Comparison of ENCODE assay signal across 9 cellular contexts in the genomic region with DNA sequence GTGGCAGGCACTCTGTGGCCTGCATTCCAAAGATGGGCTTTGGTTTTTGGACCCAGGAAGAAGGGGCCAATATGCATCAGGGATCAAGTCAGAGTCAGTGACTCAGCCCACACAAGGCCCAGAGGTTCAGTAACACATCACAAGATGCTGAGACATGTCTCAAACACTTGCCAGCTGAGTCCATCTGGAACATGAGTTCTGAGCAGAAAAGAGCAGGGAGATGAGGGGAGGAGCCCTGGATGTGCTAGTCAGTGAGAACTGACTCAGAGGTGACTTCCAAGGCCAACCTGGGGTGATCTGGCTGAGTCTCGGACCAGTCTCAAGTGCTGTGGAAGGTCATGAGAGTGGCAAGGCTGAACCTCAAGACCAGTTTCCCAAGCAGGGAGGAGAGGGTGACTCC.
DNase-seq lines count a peak whose midpoint lies in the region; ATAC-seq and TF ChIP-seq lines count a peak whose summit lies in the region.
"Had no signal": no experiment of that assay in that cellular context is flagged by ENCODE, and none has a peak within 500 bp of the region (broad histone marks: within the 10 kb centered on the region; RNA-seq: fewer than 3 reads in every experiment).

No MANE protein-coding gene starts in this region.

- no peak for TF ChIP-seq POLR2A in Peyer's patch (IDR thresholded peaks at IDR 0.05)

- H3K4me3 Mint-ChIP-seq in activated T-cell treated with anti-CD3 and anti-CD28 coated beads, Interleukin-2, amount 50 U/mL, for 4 hours: no peak overlapping the region

- H3K27me3 ChIP-seq in Peyer's patch (no peaks in the 10 kb centered on the region), fibroblast of lung (ENCODE audit: control insufficient read depth, insufficient read depth, low read length) (no peaks in the 10 kb centered on the region)

- no peaks in the 10 kb centered on the region for H3K36me3 ChIP-seq in Peyer's patch
- no peaks in the 10 kb centered on the region for H3K36me3 ChIP-seq in fibroblast of lung (ENCODE audit: control insufficient read depth, insufficient read depth, low read length)

- peak overlapping the region; percentile 37 for H3K9ac ChIP-seq in fibroblast of lung (ENCODE audit: insufficient read depth, low read length)

- no peak overlapping the region for H3K4me2 ChIP-seq in fibroblast of lung (ENCODE audit: extremely low read depth, insufficient read depth, low read length)

- DNase-seq in AG10803 (ENCODE audit: low read depth): peak; percentile 99
- DNase-seq in Peyer's patch: peak in 1 of 3 donors; percentile 75
- peak; percentile 97 to 100 for DNase-seq in fibroblast of lung (ENCODE audit: low read depth in 2 of 2)
- DNase-seq in pons (ENCODE audit: low spot score): peak; percentile 4
- DNase-seq in COR-L47 (lab: John Stamatoyannopoulos, UW): no peak
- no peak for DNase-seq in activated T-cell treated with anti-CD3 and anti-CD28 coated beads, Interleukin-2, amount 50 U/mL, for 48 hours
- no peak for DNase-seq in activated T-cell treated with anti-CD3 and anti-CD28 coated beads, Interleukin-2, amount 50 U/mL, for 4 hours
- DNase-seq in head of caudate nucleus: no peak
- DNase-seq: activated effector memory CD4-positive, alpha-beta T cell treated with Interleukin-2 at 50 U/mL for 16 hours had no signal

- no peak for TF ChIP-seq CTCF in AG10803 (conservative IDR thresholded peaks at IDR 0.05; ENCODE audit: low read length)
- no peak for TF ChIP-seq CTCF in Peyer's patch (IDR thresholded peaks at IDR 0.05)
- TF ChIP-seq CTCF in fibroblast of lung (conservative IDR thresholded peaks at IDR 0.05 in 1 of 2, IDR thresholded peaks at IDR 0.05 in 1 of 2; ENCODE audit: low read depth in 1 of 2, low read length in 2 of 2): no peak

- H3K4me1 ChIP-seq in Peyer's patch: no peaks in the 10 kb centered on the region
- peaks cover 12% of the 10 kb centered on the region for H3K4me1 ChIP-seq in fibroblast of lung (ENCODE audit: control insufficient read depth, extremely low read depth, insufficient read depth, low read length)

- no peak for ATAC-seq in activated T-cell treated with anti-CD3 and anti-CD28 coated beads, Interleukin-2, amount 50 U/mL, for 4 hours

- H2AFZ ChIP-seq in fibroblast of lung (ENCODE audit: low read length): no peak overlapping the region

- no peaks in the 10 kb centered on the region for H3K79me2 ChIP-seq in fibroblast of lung (ENCODE audit: control insufficient read depth, insufficient read depth, low read length)

- H3K9me3 ChIP-seq in Peyer's patch (no peaks in the 10 kb centered on the region), fibroblast of lung (ENCODE audit: control insufficient read depth, insufficient read depth, low read depth, low read length) (no peaks in the 10 kb centered on the region)

- H3K4me1 Mint-ChIP-seq in activated T-cell treated with anti-CD3 and anti-CD28 coated beads, Interleukin-2, amount 50 U/mL, for 4 hours (ENCODE audit: low read depth): peaks cover 19% of the 10 kb centered on the region

- intact Hi-C loops in head of caudate nucleus (cut with DNase I): no loop called here

- H3K9me3 Mint-ChIP-seq in activated T-cell treated with anti-CD3 and anti-CD28 coated beads, Interleukin-2, amount 50 U/mL, for 4 hours: no peaks in the 10 kb centered on the region

- H3K27ac ChIP-seq in Peyer's patch (peak overlapping the region; percentile 3 to 73 (median 61)), fibroblast of lung (ENCODE audit: insufficient read depth, low read length) (peak overlapping the region; percentile 79)

- H4K20me1 ChIP-seq in fibroblast of lung (ENCODE audit: control insufficient read depth, extremely low read depth, insufficient read depth, low read length): no peaks in the 10 kb centered on the region

- H3K27me3 Mint-ChIP-seq in activated T-cell treated with anti-CD3 and anti-CD28 coated beads, Interleukin-2, amount 50 U/mL, for 4 hours (ENCODE audit: low read depth): no peaks in the 10 kb centered on the region

- no peaks in the 10 kb centered on the region for H3K36me3 Mint-ChIP-seq in activated T-cell treated with anti-CD3 and anti-CD28 coated beads, Interleukin-2, amount 50 U/mL, for 4 hours (ENCODE audit: insufficient read depth)

- H3K4me3 ChIP-seq in AG10803 (ENCODE audit: low read length): no peak overlapping the region
- no peak overlapping the region for H3K4me3 ChIP-seq in Peyer's patch
- H3K4me3 ChIP-seq in fibroblast of lung (replicated peaks in 1 of 4; ENCODE audit: control extremely low read depth in 1 of 4, insufficient read depth in 1 of 4, low read depth in 3 of 4, low read length in 4 of 4): no peak overlapping the region

Comparison
In these comparisons a context has a peak if more than half of its experiments do, and no peak if none do; other contexts are left out.
1. DNase-seq: peak in AG10803 (single experiment), fibroblast of lung (2 of 2) and pons (single experiment); none in COR-L47 (single experiment), activated T-cell treated with anti-CD3 and anti-CD28 coated beads, Interleukin-2, amount 50 U/mL, for 48 hours (0 of 2), activated T-cell treated with anti-CD3 and anti-CD28 coated beads, Interleukin-2, amount 50 U/mL, for 4 hours (single experiment) and head of caudate nucleus (0 of 42).